In genomic region chr11:28835790-28836189, GRCh38 we compare ENCODE assay signal across 13 cellular contexts.
A peak's percentile ranks its signal among the peaks of the same experiment; 100 is the strongest.
DNase-seq lines count a peak whose midpoint lies in the region; ATAC-seq and TF ChIP-seq lines count a peak whose summit lies in the region.
"Had no signal": no experiment of that assay in that cellular context is flagged by ENCODE, and none has a peak within 500 bp of the region (broad histone marks: within the 10 kb centered on the region; RNA-seq: fewer than 3 reads in every experiment).

No MANE protein-coding gene starts in this region.

- H3K4me1 ChIP-seq in PC-3 (ENCODE audit: insufficient read depth, low read length), result peaks cover 62% of the 10 kb centered on the region

- POLR2A ChIA-PET in PC-3 (lab: Charles Lee; ENCODE audit: unreplicated experiment), result no interaction called here

- TSS peak; percentile 80 for BruUV-seq in PC-3 (replicated peaks; lab: Mats Ljungman, UMichigan)

- H3K4me3 ChIP-seq in PC-3 (ENCODE audit: low read length) (no peak overlapping the region), epithelial cell of esophagus (ENCODE audit: low read length) (no peak overlapping the region)

- H3K79me2 ChIP-seq in PC-3 (ENCODE audit: low read length), result no peaks in the 10 kb centered on the region

- ATAC-seq in PC-3 (no peak), HG02970 (IDR thresholded peaks at IDR 0.05; ENCODE audit: low FRiP score, unreplicated experiment) (no peak), HG03135 (IDR thresholded peaks at IDR 0.05; ENCODE audit: unreplicated experiment) (no peak)

- H3K9ac ChIP-seq in PC-3 (ENCODE audit: low read length), result peak overlapping the region; percentile 45

- CTCF ChIA-PET in PC-3 (lab: Charles Lee), result no interaction called here

- H4K20me1 ChIP-seq in PC-3 (ENCODE audit: low read length), result no peaks in the 10 kb centered on the region

- no peak overlapping the region for H2AFZ ChIP-seq in PC-3 (ENCODE audit: low read length)

- H3K9me3 ChIP-seq in PC-3 (ENCODE audit: low read length), result no peaks in the 10 kb centered on the region

- H3K36me3 ChIP-seq in PC-3 (ENCODE audit: low read depth, low read length), result no peaks in the 10 kb centered on the region

- H3K27ac ChIP-seq in PC-3 (ENCODE audit: low read length), result peak overlapping the region; percentile 94

- intact Hi-C loops in PC-3 (cut with micrococcal nuclease), result loop anchor here (2.0 to 10.0 kb wide), 4 partner anchors 79 to 301 kb away; no protein-coding TSS in a partner anchor

- peaks cover 19% of the 10 kb centered on the region for H3F3A ChIP-seq in PC-3 (ENCODE audit: low read length, unreplicated experiment)

- DNase-seq in GM04503 (ENCODE audit: low read depth) (peak; percentile 33), PC-3 (peak; percentile 32), epithelial cell of esophagus (ENCODE audit: low read depth) (peak; percentile 62), pulmonary artery endothelial cell (ENCODE audit: low read depth, low spot score) (peak; percentile 54), NCI-H1417 treated with DMSO at 0.1 percent for 48 hours (lab: John Stamatoyannopoulos, UW) (no peak)
- DNase-seq: activated naive CD4-positive, alpha-beta T cell treated with anti-CD3 and anti-CD28 coated beads for 36 hours; kidney; naive B cell; NCI-H1092 treated with DMSO at 0.1 percent for 48 hours; NCI-H526 treated with DMSO at 0.1 percent for 48 hours; SIG-M5 had no signal

- TF ChIP-seq CTCF in PC-3 (conservative IDR thresholded peaks at IDR 0.05; ENCODE audit: low read depth, low read length), result no peak
- no peak for TF ChIP-seq CTCF in epithelial cell of esophagus (IDR thresholded peaks at IDR 0.05; ENCODE audit: insufficient read depth, low read depth, low read length, missing control alignments)

- H3K9me2 ChIP-seq in PC-3 (replicated peaks; ENCODE audit: low read length), result no peaks in the 10 kb centered on the region

- H3K27me3 ChIP-seq in PC-3 (ENCODE audit: low read length), result no peaks in the 10 kb centered on the region

- peak overlapping the region; percentile 59 for H3K4me2 ChIP-seq in PC-3 (ENCODE audit: low read length)
